ENCODE assay signal across 1 cellular context in genomic region chr19:19404879-19405860, GRCh38.
A peak's percentile ranks its signal among the peaks of the same experiment; 100 is the strongest.
TF ChIP-seq lines count a peak whose summit lies in the region.

A gene with protein sequence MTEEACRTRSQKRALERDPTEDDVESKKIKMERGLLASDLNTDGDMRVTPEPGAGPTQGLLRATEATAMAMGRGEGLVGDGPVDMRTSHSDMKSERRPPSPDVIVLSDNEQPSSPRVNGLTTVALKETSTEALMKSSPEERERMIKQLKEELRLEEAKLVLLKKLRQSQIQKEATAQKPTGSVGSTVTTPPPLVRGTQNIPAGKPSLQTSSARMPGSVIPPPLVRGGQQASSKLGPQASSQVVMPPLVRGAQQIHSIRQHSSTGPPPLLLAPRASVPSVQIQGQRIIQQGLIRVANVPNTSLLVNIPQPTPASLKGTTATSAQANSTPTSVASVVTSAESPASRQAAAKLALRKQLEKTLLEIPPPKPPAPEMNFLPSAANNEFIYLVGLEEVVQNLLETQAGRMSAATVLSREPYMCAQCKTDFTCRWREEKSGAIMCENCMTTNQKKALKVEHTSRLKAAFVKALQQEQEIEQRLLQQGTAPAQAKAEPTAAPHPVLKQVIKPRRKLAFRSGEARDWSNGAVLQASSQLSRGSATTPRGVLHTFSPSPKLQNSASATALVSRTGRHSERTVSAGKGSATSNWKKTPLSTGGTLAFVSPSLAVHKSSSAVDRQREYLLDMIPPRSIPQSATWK (plus strand): TSS chr19:19405675. CDS start chr19:19465346, 59,671 bp downstream.

TF ChIP-seq in GM12878, 131 proteins besides CTCF, POLR2A, EP300 and RAD21 (continued from another document and continues in another):
- TF ChIP-seq RELB (IDR thresholded peaks at IDR 0.05; ENCODE audit: low read depth) (0 out of 2 replicates have a peak, but pooled peaks have one; percentile 13), ZNF207 (IDR thresholded peaks at IDR 0.05; ENCODE audit: borderline replicate concordance) (peak; percentile 89; the same call in 1 of the 2 replicates), NBN (IDR thresholded peaks at IDR 0.05) (peak; percentile 48; the same call in 1 of the 2 replicates), CREB1 (IDR thresholded peaks at IDR 0.05; ENCODE audit: low read depth) (peak; percentile 64; the same call in 1 of the 2 replicates), SMC3 (IDR thresholded peaks at IDR 0.05; ENCODE audit: borderline replicate concordance, low read length) (peak; percentile 35; the same call in 1 of the 2 replicates), TBL1XR1 (IDR thresholded peaks at IDR 0.05; ENCODE audit: low read depth, low read length) (peak; percentile 60; the same call in 1 of the 2 replicates), NFIC (IDR thresholded peaks at IDR 0.05; ENCODE audit: low read depth, low read length) (no peak), EED (IDR thresholded peaks at IDR 0.05; ENCODE audit: low read depth) (no peak), KLF5 (IDR thresholded peaks at IDR 0.05; ENCODE audit: partially characterized antibody) (peak; percentile 63), SIN3A (IDR thresholded peaks at IDR 0.05; ENCODE audit: low read depth, low read length) (peak; percentile 63; the same call in 1 of the 2 replicates), NR2F1 (conservative IDR thresholded peaks at IDR 0.05) (peak; percentile 91), MEF2B (IDR thresholded peaks at IDR 0.05; ENCODE audit: partially characterized antibody, poor library complexity, severe bottlenecking) (peak; percentile 53), TCF3 (IDR thresholded peaks at IDR 0.05; ENCODE audit: borderline replicate concordance, insufficient read depth, low read depth, low read length) (no peak), SRF (IDR thresholded peaks at IDR 0.05; ENCODE audit: low read depth in 2 of 2, low read length in 2 of 2) (peak in 1 of 2 experiments; percentile 44; a peak in 2 of 4 replicates), BCL3 (IDR thresholded peaks at IDR 0.05; ENCODE audit: borderline replicate concordance, insufficient read depth, low read depth, low read length, poor library complexity, severe bottlenecking) (peak; percentile 39), IKZF1 (conservative IDR thresholded peaks at IDR 0.05) (peak; percentile 71), LARP7 (IDR thresholded peaks at IDR 0.05) (peak; percentile 71), MTA2 (IDR thresholded peaks at IDR 0.05; ENCODE audit: low read depth) (peak; percentile 33; the same call in 1 of the 2 replicates), NR2C1 (IDR thresholded peaks at IDR 0.05) (peak; percentile 51; the same call in 1 of the 2 replicates), DPF2 (IDR thresholded peaks at IDR 0.05) (peak; percentile 84), RUNX3 (IDR thresholded peaks at IDR 0.05; ENCODE audit: low read length) (peak; percentile 34; the same call in 1 of the 2 replicates), ELK1 (IDR thresholded peaks at IDR 0.05; ENCODE audit: low read depth, low read length) (peak; percentile 73; the same call in 1 of the 2 replicates), NR2C2 (IDR thresholded peaks at IDR 0.05; ENCODE audit: borderline replicate concordance, control insufficient read depth, insufficient read length, low read depth) (no peak), E2F4 (IDR thresholded peaks at IDR 0.05; ENCODE audit: low read depth, low read length) (peak; percentile 41; the same call in 1 of the 2 replicates), SREBF1 (IDR thresholded peaks at IDR 0.05; ENCODE audit: low read length) (0 out of 2 replicates have a peak, but pooled peaks have one; percentile 41), PKNOX1 (IDR thresholded peaks at IDR 0.05) (peak; percentile 36; the same call in 1 of the 2 replicates), MXI1 (IDR thresholded peaks at IDR 0.05; ENCODE audit: low read depth, low read length) (peak; percentile 84), CREM (IDR thresholded peaks at IDR 0.05; ENCODE audit: low read depth) (peak; percentile 45; the same call in 1 of the 2 replicates), CHD1 (IDR thresholded peaks at IDR 0.05; ENCODE audit: low read depth, low read length) (peak; percentile 71; the same call in 1 of the 2 replicates), RAD51 (IDR thresholded peaks at IDR 0.05) (no peak), TAF1 (IDR thresholded peaks at IDR 0.05; ENCODE audit: borderline replicate concordance, low read depth, low read length) (no peak), KAT2A (conservative IDR thresholded peaks at IDR 0.05; ENCODE audit: control insufficient read depth, low read depth, low read length) (no peak), YY1 (IDR thresholded peaks at IDR 0.05; ENCODE audit: low read depth, low read length) (0 out of 2 replicates have a peak, but pooled peaks have one; percentile 19), MEF2A (IDR thresholded peaks at IDR 0.05; ENCODE audit: insufficient read depth, low read depth, low read length) (0 out of 2 replicates have a peak, but pooled peaks have one; percentile 44), IKZF2 (IDR thresholded peaks at IDR 0.05) (peak in 1 of 2 experiments; percentile 17; a peak in 1 of 4 replicates), RB1 (IDR thresholded peaks at IDR 0.05; ENCODE audit: borderline replicate concordance) (0 out of 2 replicates have a peak, but pooled peaks have one; percentile 90), EGR1 (IDR thresholded peaks at IDR 0.05; ENCODE audit: borderline replicate concordance in 1 of 2, low read depth in 2 of 2, low read length in 2 of 2) (peak in 1 of 2 experiments; percentile 79; a peak in 2 of 3 replicates), IRF5 (IDR thresholded peaks at IDR 0.05; ENCODE audit: borderline replicate concordance) (no peak), HCFC1 (IDR thresholded peaks at IDR 0.05; ENCODE audit: low read length) (0 out of 2 replicates have a peak, but pooled peaks have one; percentile 35), NRF1 (conservative IDR thresholded peaks at IDR 0.05; ENCODE audit: low read depth, low read length) (peak; percentile 67), RFX5 (IDR thresholded peaks at IDR 0.05; ENCODE audit: low read depth, low read length) (peak; percentile 36; the same call in 1 of the 2 replicates), CBX5 (IDR thresholded peaks at IDR 0.05; ENCODE audit: low read depth) (0 out of 2 replicates have a peak, but pooled peaks have one; percentile 47), ZNF384 (IDR thresholded peaks at IDR 0.05; ENCODE audit: borderline replicate concordance, low read depth, low read length) (no peak), GATAD2B (conservative IDR thresholded peaks at IDR 0.05; ENCODE audit: low read depth) (peak; percentile 99), MYB (IDR thresholded peaks at IDR 0.05; ENCODE audit: borderline replicate concordance, low read depth, low read length) (no peak), BACH1 (IDR thresholded peaks at IDR 0.05; ENCODE audit: borderline replicate concordance) (peak; percentile 99), FOXM1 (IDR thresholded peaks at IDR 0.05; ENCODE audit: low read depth, low read length) (no peak), CHD2 (IDR thresholded peaks at IDR 0.05; ENCODE audit: borderline replicate concordance, low read depth, low read length) (peak; percentile 58; the same call in 1 of the 2 replicates)
- TF ChIP-seq, protein P1, sequence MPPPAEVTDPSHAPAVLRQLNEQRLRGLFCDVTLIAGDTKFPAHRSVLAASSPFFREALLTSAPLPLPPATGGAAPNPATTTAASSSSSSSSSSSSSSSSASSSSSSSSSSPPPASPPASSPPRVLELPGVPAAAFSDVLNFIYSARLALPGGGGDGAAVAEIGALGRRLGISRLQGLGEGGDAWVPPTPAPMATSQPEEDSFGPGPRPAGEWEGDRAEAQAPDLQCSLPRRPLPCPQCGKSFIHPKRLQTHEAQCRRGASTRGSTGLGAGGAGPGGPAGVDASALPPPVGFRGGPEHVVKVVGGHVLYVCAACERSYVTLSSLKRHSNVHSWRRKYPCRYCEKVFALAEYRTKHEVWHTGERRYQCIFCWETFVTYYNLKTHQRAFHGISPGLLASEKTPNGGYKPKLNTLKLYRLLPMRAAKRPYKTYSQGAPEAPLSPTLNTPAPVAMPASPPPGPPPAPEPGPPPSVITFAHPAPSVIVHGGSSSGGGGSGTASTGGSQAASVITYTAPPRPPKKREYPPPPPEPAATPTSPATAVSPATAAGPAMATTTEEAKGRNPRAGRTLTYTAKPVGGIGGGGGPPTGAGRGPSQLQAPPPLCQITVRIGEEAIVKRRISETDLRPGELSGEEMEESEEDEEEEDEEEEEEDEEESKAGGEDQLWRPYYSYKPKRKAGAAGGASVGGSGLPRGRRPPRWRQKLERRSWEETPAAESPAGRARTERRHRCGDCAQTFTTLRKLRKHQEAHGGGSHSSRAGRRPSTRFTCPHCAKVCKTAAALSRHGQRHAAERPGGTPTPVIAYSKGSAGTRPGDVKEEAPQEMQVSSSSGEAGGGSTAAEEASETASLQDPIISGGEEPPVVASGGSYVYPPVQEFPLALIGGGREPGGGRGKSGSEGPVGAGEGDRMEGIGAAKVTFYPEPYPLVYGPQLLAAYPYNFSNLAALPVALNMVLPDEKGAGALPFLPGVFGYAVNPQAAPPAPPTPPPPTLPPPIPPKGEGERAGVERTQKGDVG (CRISPR knock-in tag; IDR thresholded peaks at IDR 0.05) = no peak
- TF ChIP-seq, protein P2, sequence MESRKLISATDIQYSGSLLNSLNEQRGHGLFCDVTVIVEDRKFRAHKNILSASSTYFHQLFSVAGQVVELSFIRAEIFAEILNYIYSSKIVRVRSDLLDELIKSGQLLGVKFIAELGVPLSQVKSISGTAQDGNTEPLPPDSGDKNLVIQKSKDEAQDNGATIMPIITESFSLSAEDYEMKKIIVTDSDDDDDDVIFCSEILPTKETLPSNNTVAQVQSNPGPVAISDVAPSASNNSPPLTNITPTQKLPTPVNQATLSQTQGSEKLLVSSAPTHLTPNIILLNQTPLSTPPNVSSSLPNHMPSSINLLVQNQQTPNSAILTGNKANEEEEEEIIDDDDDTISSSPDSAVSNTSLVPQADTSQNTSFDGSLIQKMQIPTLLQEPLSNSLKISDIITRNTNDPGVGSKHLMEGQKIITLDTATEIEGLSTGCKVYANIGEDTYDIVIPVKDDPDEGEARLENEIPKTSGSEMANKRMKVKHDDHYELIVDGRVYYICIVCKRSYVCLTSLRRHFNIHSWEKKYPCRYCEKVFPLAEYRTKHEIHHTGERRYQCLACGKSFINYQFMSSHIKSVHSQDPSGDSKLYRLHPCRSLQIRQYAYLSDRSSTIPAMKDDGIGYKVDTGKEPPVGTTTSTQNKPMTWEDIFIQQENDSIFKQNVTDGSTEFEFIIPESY (IDR thresholded peaks at IDR 0.05) = no peak
